Comparison of ENCODE assay signal across 19 cellular contexts in genomic region chr1:232150770-232151548, GRCh38.
DNase-seq lines count a peak whose midpoint lies in the region; ATAC-seq, FAIRE-seq and TF ChIP-seq lines count a peak whose summit lies in the region.
"Had no signal": no experiment of that assay in that cellular context is flagged by ENCODE, and none has a peak within 500 bp of the region (broad histone marks: within the 10 kb centered on the region; RNA-seq: fewer than 3 reads in every experiment).

No MANE protein-coding gene starts in this region.

- no TSS peak for BruUV-seq in IMR-90 (replicated peaks; lab: Mats Ljungman, UMichigan)
- no TSS peak for BruUV-seq in endothelial cell of umbilical vein (replicated peaks; lab: Mats Ljungman, UMichigan)

- 100% methylated on average over 1 of the region's 8 CpGs; no CpG with 5 or more reads in 1 of the 2 experiments for WGBS in IMR-90 (ENCODE audit: extremely low coverage in 2 of 2, insufficient read length in 1 of 2), 2 experiments
- no CpG with 5 or more reads among the region's 8 CpGs for WGBS in trophoblast cell (ENCODE audit: extremely low coverage, insufficient coverage, insufficient read length)

- dilution Hi-C loops in IMR-90 (cut with HindIII; ENCODE audit: low sequenced_read_pairs, unreplicated experiment) (no loop called here), endothelial cell of umbilical vein (cut with MboI; ENCODE audit: extremely low pct_ligation_motif_present, low sequenced_read_pairs) (no loop called here)

- no peaks in the 10 kb centered on the region for H3K4me1 Mint-ChIP-seq in activated naive CD4-positive, alpha-beta T cell treated with anti-CD3 and anti-CD28 coated beads for 36 hours (ENCODE audit: low read depth)
- H3K4me1 Mint-ChIP-seq: CD4-positive, CD25-positive, alpha-beta regulatory T cell; IgD-negative memory B cell had no signal

- H3K4me3 Mint-ChIP-seq in activated naive CD4-positive, alpha-beta T cell treated with anti-CD3 and anti-CD28 coated beads for 36 hours = no peak overlapping the region
- H3K4me3 Mint-ChIP-seq: CD4-positive, CD25-positive, alpha-beta regulatory T cell; IgD-negative memory B cell had no signal

- H3K9me3 ChIP-seq in IMR-90 (ENCODE audit: control insufficient read depth, insufficient read depth, low read length) = no peaks in the 10 kb centered on the region
- no peaks in the 10 kb centered on the region for H3K9me3 ChIP-seq in endothelial cell of umbilical vein (replicated peaks; ENCODE audit: control insufficient read depth, insufficient read depth, low read length)
- H3K9me3 ChIP-seq in trophoblast cell (ENCODE audit: insufficient read depth, low read depth, low read length) = no peaks in the 10 kb centered on the region
- H3K9me3 ChIP-seq in vagina = no peaks in the 10 kb centered on the region
- H3K9me3 ChIP-seq in MG63 = no peaks in the 10 kb centered on the region
- H3K9me3 ChIP-seq: HAP-1 had no signal

- DNase-seq in IMR-90 (no peak), RWPE1 (ENCODE audit: low spot score) (no peak), endothelial cell of umbilical vein (ENCODE audit: low read depth, low spot score) (peak; percentile 53), trophoblast cell (peak; percentile 3 to 21), vagina (ENCODE audit: extremely low spot score in 2 of 2) (no peak), MG63 (no peak)
- no peak for DNase-seq in activated naive CD4-positive, alpha-beta T cell treated with anti-CD3 and anti-CD28 coated beads for 36 hours
- DNase-seq: CD4-positive, CD25-positive, alpha-beta regulatory T cell; COR-L47; DMS 273 treated with DMSO at 0.1 percent for 48 hours; GM23248; NCI-H1417; NCI-H1694 treated with DMSO at 0.1 percent for 48 hours; NCI-H446 treated with DMSO at 0.1 percent for 48 hours; NCI-H526 treated with DMSO at 0.1 percent for 48 hours had no signal

- H4K8ac ChIP-seq in IMR-90 (ENCODE audit: low read depth in 2 of 2, low read length in 2 of 2) (no peak overlapping the region), trophoblast cell (ENCODE audit: low read depth, low read length) (no peak overlapping the region)

- in situ Hi-C loops in IMR-90 (cut with MboI; ENCODE audit: low sequenced_read_pairs) = loop anchor here (25.0 kb wide), 1 partner anchor 486 kb away; the partner anchor contains the start of gene SIPA1L2

- intact Hi-C loops in IMR-90 (cut with micrococcal nuclease) = no loop called here
- intact Hi-C loops in endothelial cell of umbilical vein (cut with micrococcal nuclease) = loop anchor here (5.0 to 10.0 kb wide), 3 partner anchors 159 to 474 kb away; no protein-coding TSS in a partner anchor
- intact Hi-C loops in vagina (cut with DNase I) = no loop called here
- intact Hi-C loops in activated naive CD4-positive, alpha-beta T cell treated with anti-CD3 and anti-CD28 coated beads for 36 hours (cut with micrococcal nuclease) = no loop called here

- H4K5ac ChIP-seq in IMR-90 (ENCODE audit: low read depth, low read length) = no peak overlapping the region

- no peak for ATAC-seq in IMR-90 (ENCODE audit: low read depth)

- peak overlapping the region; percentile 47; the same call in 1 of the 2 replicates for H3K18ac ChIP-seq in IMR-90 (ENCODE audit: low read depth, low read length)
- H3K18ac ChIP-seq in trophoblast cell (ENCODE audit: low read length) = no peak overlapping the region

- H2BK20ac ChIP-seq in IMR-90 (ENCODE audit: low read depth, low read length) = peak overlapping the region; percentile 82

- H3K36me3 ChIP-seq in IMR-90 (ENCODE audit: control insufficient read depth, insufficient read depth, low read length) (no peaks in the 10 kb centered on the region), endothelial cell of umbilical vein (ENCODE audit: control insufficient read depth in 2 of 2, extremely low read depth in 1 of 2, insufficient read depth in 2 of 2, low read length in 2 of 2) (no peaks in the 10 kb centered on the region), trophoblast cell (ENCODE audit: control insufficient read depth in 1 of 2, insufficient read depth in 2 of 2, low read length in 2 of 2) (no peaks in the 10 kb centered on the region), vagina (no peaks in the 10 kb centered on the region), MG63 (no peaks in the 10 kb centered on the region; the same call in 1 of the 2 replicates)
- H3K36me3 ChIP-seq: HAP-1 had no signal

- no peak overlapping the region for H2AK9ac ChIP-seq in IMR-90 (replicated peaks; ENCODE audit: low read depth, low read length, poor library complexity)

- H3K14ac ChIP-seq in IMR-90 (replicated peaks; ENCODE audit: low read depth, low read length) (0 out of 2 replicates have a peak overlapping the region, but pooled peaks have one; percentile 37), trophoblast cell (ENCODE audit: low read length) (no peak overlapping the region)

- H2AK5ac ChIP-seq in IMR-90 (ENCODE audit: low read depth, low read length) = peak overlapping the region; percentile 64
- H2AK5ac ChIP-seq in trophoblast cell (ENCODE audit: low read length) = no peak overlapping the region

- no peak overlapping the region for H4K12ac ChIP-seq in trophoblast cell (ENCODE audit: low read depth, low read length)

- H3K4me3 ChIP-seq in IMR-90 (ENCODE audit: insufficient read depth, low read depth, low read length) (no peak overlapping the region), endothelial cell of umbilical vein (replicated peaks in 1 of 3; ENCODE audit: insufficient read depth in 1 of 3, low read depth in 1 of 3, low read length in 3 of 3) (no peak overlapping the region), trophoblast cell (ENCODE audit: low read depth, low read length) (no peak overlapping the region), vagina (no peak overlapping the region), MG63 (no peak overlapping the region)
- H3K4me3 ChIP-seq: GM23248, HAP-1 had no signal

- H2BK120ac ChIP-seq in IMR-90 (ENCODE audit: low read depth, low read length) (peak overlapping the region; percentile 93), trophoblast cell (ENCODE audit: insufficient read depth, low read length, poor library complexity) (no peak overlapping the region)

- H3K4me2 ChIP-seq in IMR-90 (ENCODE audit: low read depth, low read length) (no peak overlapping the region), endothelial cell of umbilical vein (ENCODE audit: insufficient read depth, low read length) (peak overlapping the region; percentile 28), trophoblast cell (ENCODE audit: low read length) (no peak overlapping the region)

- CTCF ChIA-PET in IMR-90 (lab: Yijun Ruan, JAX) = interaction anchor here (0.7 kb wide), 1 partner anchor 575 kb away, joined by 3 read pairs; no protein-coding TSS in a partner anchor
- CTCF ChIA-PET in RWPE1 (lab: Yijun Ruan, JAX) = no interaction called here
- CTCF ChIA-PET in endothelial cell of umbilical vein (lab: Charles Lee) = interaction anchor here (0.7 to 1.8 kb wide), 2 partner anchors 10 to 394 kb away, joined by 3 to 4 read pairs; no protein-coding TSS in a partner anchor
- CTCF ChIA-PET in activated naive CD4-positive, alpha-beta T cell treated with anti-CD3 and anti-CD28 coated beads for 36 hours (lab: Charles Lee) = interaction anchor here (0.6 kb wide), 1 partner anchor 789 kb away, joined by 4 read pairs; no protein-coding TSS in a partner anchor

- peak overlapping the region; percentile 78 for H3K4ac ChIP-seq in IMR-90 (ENCODE audit: low read depth, low read length)
- no peak overlapping the region for H3K4ac ChIP-seq in trophoblast cell (ENCODE audit: low read depth, low read length)

- FAIRE-seq in endothelial cell of umbilical vein (lab: Jason Lieb, UNC) = peak; percentile 83
- FAIRE-seq: G401.6, GM12892 had no signal

- H3K9ac ChIP-seq in IMR-90 (ENCODE audit: low read depth, low read length) = no peak overlapping the region
- H3K9ac ChIP-seq in endothelial cell of umbilical vein (replicated peaks; ENCODE audit: extremely low read depth, insufficient read depth, low read length) = no peak overlapping the region
- no peak overlapping the region for H3K9ac ChIP-seq in trophoblast cell (ENCODE audit: low read length)
- H3K9ac ChIP-seq: GM23248 had no signal

- H3K27ac ChIP-seq in IMR-90 (ENCODE audit: insufficient read depth, low read length) = no peak overlapping the region
- H3K27ac ChIP-seq in RWPE1 = peak overlapping the region; percentile 77
- peak overlapping the region; percentile 50 for H3K27ac ChIP-seq in endothelial cell of umbilical vein (ENCODE audit: insufficient read depth, low read depth, low read length)
- H3K27ac ChIP-seq in trophoblast cell (ENCODE audit: low read depth, low read length) = no peak overlapping the region
- H3K27ac ChIP-seq in vagina = no peak overlapping the region
- H3K27ac ChIP-seq: GM23248 had no signal

- no peak overlapping the region for H3K56ac ChIP-seq in IMR-90 (ENCODE audit: extremely low read depth, insufficient read depth, low read length)

- H3K27ac Mint-ChIP-seq in activated naive CD4-positive, alpha-beta T cell treated with anti-CD3 and anti-CD28 coated beads for 36 hours = no peak overlapping the region
- H3K27ac Mint-ChIP-seq: CD4-positive, CD25-positive, alpha-beta regulatory T cell; IgD-negative memory B cell had no signal

- H3K27me3 ChIP-seq in IMR-90 (ENCODE audit: control insufficient read depth, insufficient read depth, low read length) (no peaks in the 10 kb centered on the region), endothelial cell of umbilical vein (ENCODE audit: control insufficient read depth in 2 of 2, insufficient read depth in 2 of 2, low read length in 2 of 2) (no peaks in the 10 kb centered on the region), trophoblast cell (ENCODE audit: insufficient read depth, low read length) (no peaks in the 10 kb centered on the region), vagina (no peaks in the 10 kb centered on the region), MG63 (no peaks in the 10 kb centered on the region)

- TF ChIP-seq RAD21 in IMR-90 (IDR thresholded peaks at IDR 0.05; ENCODE audit: low read length) = no peak

- POLR2A ChIA-PET in IMR-90 (lab: Charles Lee; ENCODE audit: unreplicated experiment) = no interaction called here
- POLR2A ChIA-PET in RWPE1 (lab: Yijun Ruan, JAX; ENCODE audit: low non-redundant PET) = no interaction called here
- POLR2A ChIA-PET in endothelial cell of umbilical vein (lab: Charles Lee) = no interaction called here

- no peak overlapping the region for H2BK12ac ChIP-seq in trophoblast cell (ENCODE audit: low read length)

- H3K79me2 ChIP-seq in endothelial cell of umbilical vein (ENCODE audit: control insufficient read depth, insufficient read depth, low read length) (no peaks in the 10 kb centered on the region), trophoblast cell (ENCODE audit: control insufficient read depth, insufficient read depth, low read length, poor library complexity) (no peaks in the 10 kb centered on the region)

- no peaks in the 10 kb centered on the region for H4K20me1 ChIP-seq in IMR-90 (ENCODE audit: insufficient read depth, low read length)
- no peaks in the 10 kb centered on the region for H4K20me1 ChIP-seq in endothelial cell of umbilical vein (replicated peaks; ENCODE audit: control insufficient read depth, extremely low read depth, insufficient read depth, low read length)

- H3K9me1 ChIP-seq in IMR-90 (ENCODE audit: insufficient read depth, low read length) = peaks cover 3% of the 10 kb centered on the region; the same call in 1 of the 2 replicates
- H3K9me1 ChIP-seq in endothelial cell of umbilical vein (replicated peaks; ENCODE audit: control insufficient read depth, extremely low read depth, insufficient read depth, low read length) = no peaks in the 10 kb centered on the region

- peak overlapping the region; percentile 65; the same call in 2 of the 3 replicates for H2BK15ac ChIP-seq in IMR-90 (ENCODE audit: low read depth, low read length)

- peaks cover under 1% of the 10 kb centered on the region for H3K9me3 Mint-ChIP-seq in activated naive CD4-positive, alpha-beta T cell treated with anti-CD3 and anti-CD28 coated beads for 36 hours

- H2BK5ac ChIP-seq in IMR-90 (ENCODE audit: low read depth, low read length, poor library complexity, severe bottlenecking) (peak overlapping the region; percentile 36), trophoblast cell (ENCODE audit: low read depth, low read length, poor library complexity) (no peak overlapping the region)

- H3K23ac ChIP-seq in IMR-90 (ENCODE audit: low read depth, low read length) (no peak overlapping the region; the same call in 1 of the 2 replicates), trophoblast cell (ENCODE audit: low read length) (no peak overlapping the region)

- no peaks in the 10 kb centered on the region for H3K4me1 ChIP-seq in IMR-90 (ENCODE audit: control insufficient read depth, insufficient read depth, low read length)
- peaks cover 22% of the 10 kb centered on the region for H3K4me1 ChIP-seq in endothelial cell of umbilical vein (ENCODE audit: control insufficient read depth, extremely low read depth, insufficient read depth, low read length)
- H3K4me1 ChIP-seq in trophoblast cell (ENCODE audit: control insufficient read depth in 1 of 2, insufficient read depth in 2 of 2, low read length in 2 of 2) = no peaks in the 10 kb centered on the region
- no peaks in the 10 kb centered on the region for H3K4me1 ChIP-seq in vagina
- H3K4me1 ChIP-seq: HAP-1 had no signal

- no peaks in the 10 kb centered on the region for H3K27me3 Mint-ChIP-seq in activated naive CD4-positive, alpha-beta T cell treated with anti-CD3 and anti-CD28 coated beads for 36 hours (ENCODE audit: low read depth)

- TF ChIP-seq CTCF in IMR-90 (conservative IDR thresholded peaks at IDR 0.05; ENCODE audit: low read depth, low read length) = no peak
- no peak for TF ChIP-seq CTCF in RWPE1 (conservative IDR thresholded peaks at IDR 0.05; ENCODE audit: low read depth)
- no peak for TF ChIP-seq CTCF in endothelial cell of umbilical vein (IDR thresholded peaks at IDR 0.05; ENCODE audit: extremely low read depth in 1 of 2, insufficient read depth in 1 of 2, low read depth in 1 of 2, low read length in 2 of 2)
- no peak for TF ChIP-seq CTCF in vagina (IDR thresholded peaks at IDR 0.05)

- no peaks in the 10 kb centered on the region for H3K79me1 ChIP-seq in IMR-90 (ENCODE audit: low read depth in 1 of 2, low read length in 2 of 2)
- no peaks in the 10 kb centered on the region for H3K79me1 ChIP-seq in trophoblast cell (ENCODE audit: low read length)

- H4K91ac ChIP-seq in IMR-90 (ENCODE audit: insufficient read depth, low read depth, low read length) (peak overlapping the region; percentile 59; the same call in 1 of the 2 replicates), trophoblast cell (ENCODE audit: low read depth, low read length) (no peak overlapping the region)

- TF ChIP-seq POLR2A in IMR-90 (IDR thresholded peaks at IDR 0.05; ENCODE audit: low read depth, low read length) (no peak), endothelial cell of umbilical vein (IDR thresholded peaks at IDR 0.05; ENCODE audit: low read depth, low read length) (no peak), vagina (IDR thresholded peaks at IDR 0.05) (no peak)

- H2AFZ ChIP-seq in IMR-90 (replicated peaks; ENCODE audit: low read length, poor library complexity) (no peak overlapping the region), endothelial cell of umbilical vein (ENCODE audit: low read depth, low read length) (peak overlapping the region; percentile 91), trophoblast cell (ENCODE audit: insufficient read depth, low read length, poor library complexity) (no peak overlapping the region)
- H2AFZ ChIP-seq: GM23248 had no signal

- no peaks in the 10 kb centered on the region for H3K36me3 Mint-ChIP-seq in activated naive CD4-positive, alpha-beta T cell treated with anti-CD3 and anti-CD28 coated beads for 36 hours (ENCODE audit: low read depth)
- H3K36me3 Mint-ChIP-seq: CD4-positive, CD25-positive, alpha-beta regulatory T cell; IgD-negative memory B cell had no signal

Comparison
In these comparisons a context has a peak if more than half of its experiments do, and no peak if none do; other contexts are left out.
1. DNase-seq: peak in endothelial cell of umbilical vein (single experiment) and trophoblast cell (2 of 2); none in IMR-90 (single experiment), RWPE1 (single experiment), vagina (0 of 2), activated naive CD4-positive, alpha-beta T cell treated with anti-CD3 and anti-CD28 coated beads for 36 hours (single experiment) and MG63 (single experiment).
2. H3K27ac ChIP-seq: peak in RWPE1 (single experiment) and endothelial cell of umbilical vein (single experiment); none in IMR-90 (single experiment), trophoblast cell (single experiment) and vagina (single experiment).